In the genomic region with DNA sequence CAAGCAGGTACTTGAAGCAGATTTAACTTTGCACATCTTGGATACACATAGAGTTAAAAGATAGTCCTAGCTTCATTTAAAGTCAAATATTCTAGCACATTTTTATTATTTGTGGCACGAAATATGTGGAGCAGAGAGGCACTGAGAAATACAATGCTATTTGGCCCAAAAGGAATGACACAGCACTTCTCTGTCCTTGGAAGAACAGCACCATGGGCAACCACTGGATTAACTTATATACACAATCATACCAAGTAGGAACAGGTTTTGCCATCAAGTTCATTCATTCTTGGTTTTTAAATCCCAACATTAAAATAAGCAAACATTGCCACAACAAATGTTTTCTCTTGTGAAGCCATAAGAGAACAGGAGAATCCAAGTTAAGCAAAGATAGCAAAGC, we compare ENCODE assay signal across 24 cellular contexts. TPM values are rescaled to one million over a fixed set of nuclear protein-coding genes. Genes with fewer than 3 reads are reported as not detected.
"Had no signal": no experiment of that assay in that cellular context is flagged by ENCODE, and none has a peak within 500 bp of the region (broad histone marks: within the 10 kb centered on the region; RNA-seq: fewer than 3 reads in every experiment).

No MANE protein-coding gene starts in this region.

- H3K4me1 ChIP-seq: breast epithelium, gastroesophageal sphincter, sigmoid colon, spleen, upper lobe of left lung had no signal

- FAIRE-seq: astrocyte, endothelial cell of umbilical vein had no signal

- H3K4me3 ChIP-seq: breast epithelium, gastroesophageal sphincter, heart left ventricle, ovary, sigmoid colon, spleen, thoracic aorta, upper lobe of left lung had no signal

- H3K9me3 ChIP-seq: breast epithelium, gastroesophageal sphincter, heart left ventricle, ovary, sigmoid colon, spleen, thoracic aorta, upper lobe of left lung had no signal

- H3K36me3 ChIP-seq: breast epithelium, gastroesophageal sphincter, heart left ventricle, ovary, sigmoid colon, spleen, thoracic aorta, upper lobe of left lung had no signal

- H3K9me3 Mint-ChIP-seq: activated B cell treated with CpG ODN at 0.5 μM for 24 hours; activated CD4-positive, alpha-beta memory T cell treated with anti-CD3 and anti-CD28 coated beads for 36 hours; dendritic cell treated with granulocyte-macrophage colony-stimulating factor and Interleukin-4, amounts not matched to agents 40 ng/mL and 50 ng/mL, for 4 days; memory B cell; natural killer cell had no signal

- H3K27ac ChIP-seq: breast epithelium, gastroesophageal sphincter, heart left ventricle, ovary, sigmoid colon, spleen, thoracic aorta, upper lobe of left lung had no signal

- DNase-seq: activated B cell treated with CpG ODN at 0.5 μM for 24 hours; activated CD4-positive, alpha-beta memory T cell treated with anti-CD3 and anti-CD28 coated beads for 36 hours; activated CD4-positive, alpha-beta T cell treated with anti-CD3 and anti-CD28 coated beads for 4 hours; activated naive CD4-positive, alpha-beta T cell treated with Interleukin-2 at 50 U/mL for 16 hours; effector memory CD4-positive, alpha-beta T cell; heart left ventricle; left ventricle myocardium superior; natural killer cell; ovary; sigmoid colon; spleen; stimulated activated naive B cell treated with anti-CD40 and anti-IgM and Interleukin-4, amounts not matched to agents 10 μg/mL and 1 μg/mL and 100 μg/mL, for 72 hours; T-helper 1 cell; T-helper 9 cell; upper lobe of left lung had no signal

- ATAC-seq: gastroesophageal sphincter; heart left ventricle; left ventricle myocardium superior; natural killer cell; stimulated activated naive B cell treated with anti-CD40 and anti-IgM and Interleukin-4, amounts not matched to agents 10 μg/mL and 1 μg/mL and 100 μg/mL, for 72 hours had no signal

- H3K36me3 Mint-ChIP-seq: activated CD4-positive, alpha-beta memory T cell treated with anti-CD3 and anti-CD28 coated beads for 36 hours; natural killer cell; stimulated activated naive B cell treated with anti-CD40 and anti-IgM and Interleukin-4, amounts not matched to agents 10 μg/mL and 1 μg/mL and 100 μg/mL, for 72 hours had no signal

- H3K4me1 Mint-ChIP-seq: activated B cell treated with CpG ODN at 0.5 μM for 24 hours, natural killer cell had no signal

- H3K27ac Mint-ChIP-seq: activated B cell treated with CpG ODN at 0.5 μM for 24 hours; activated CD4-positive, alpha-beta memory T cell treated with anti-CD3 and anti-CD28 coated beads for 36 hours; dendritic cell treated with granulocyte-macrophage colony-stimulating factor and Interleukin-4, amounts not matched to agents 40 ng/mL and 50 ng/mL, for 4 days; memory B cell; natural killer cell; stimulated activated naive B cell treated with anti-CD40 and anti-IgM and Interleukin-4, amounts not matched to agents 10 μg/mL and 1 μg/mL and 100 μg/mL, for 72 hours had no signal

- H3K4me3 Mint-ChIP-seq: activated B cell treated with CpG ODN at 0.5 μM for 24 hours; activated CD4-positive, alpha-beta memory T cell treated with anti-CD3 and anti-CD28 coated beads for 36 hours; dendritic cell treated with granulocyte-macrophage colony-stimulating factor and Interleukin-4, amounts not matched to agents 40 ng/mL and 50 ng/mL, for 4 days; memory B cell; natural killer cell; stimulated activated naive B cell treated with anti-CD40 and anti-IgM and Interleukin-4, amounts not matched to agents 10 μg/mL and 1 μg/mL and 100 μg/mL, for 72 hours had no signal

- H3K27me3 Mint-ChIP-seq: activated B cell treated with CpG ODN at 0.5 μM for 24 hours; activated CD4-positive, alpha-beta memory T cell treated with anti-CD3 and anti-CD28 coated beads for 36 hours; dendritic cell treated with granulocyte-macrophage colony-stimulating factor and Interleukin-4, amounts not matched to agents 40 ng/mL and 50 ng/mL, for 4 days; memory B cell; stimulated activated naive B cell treated with anti-CD40 and anti-IgM and Interleukin-4, amounts not matched to agents 10 μg/mL and 1 μg/mL and 100 μg/mL, for 72 hours had no signal

- H3K27me3 ChIP-seq: breast epithelium, gastroesophageal sphincter, heart left ventricle, ovary, sigmoid colon, spleen, upper lobe of left lung had no signal

RNA-seq across cellular contexts. Expression of gene ENAM, which starts 0.9 kb away (rescaled TPM):
- total RNA-seq: activated B cell treated with CpG ODN at 0.5 μM for 24 hours; activated CD4-positive, alpha-beta memory T cell treated with anti-CD3 and anti-CD28 coated beads for 36 hours; cerebellum; endothelial cell of umbilical vein; natural killer cell; thoracic aorta had no signal
- polyA plus RNA-seq: sigmoid colon had no signal

RNA-seq across cellular contexts. Expression of gene AMBN, which starts 35.6 kb away (rescaled TPM):
- total RNA-seq: activated B cell treated with CpG ODN at 0.5 μM for 24 hours; activated CD4-positive, alpha-beta memory T cell treated with anti-CD3 and anti-CD28 coated beads for 36 hours; astrocyte; breast epithelium; cerebellum; endothelial cell of umbilical vein; gastroesophageal sphincter; heart left ventricle; left ventricle myocardium superior; mucosa of gallbladder; natural killer cell; ovary; sigmoid colon; spleen; thoracic aorta; upper lobe of left lung had no signal
- polyA plus RNA-seq: endothelial cell of umbilical vein, heart left ventricle, ovary, sigmoid colon, spleen had no signal

RNA-seq across cellular contexts. Expression of gene JCHAIN, which starts 38.7 kb away (rescaled TPM):
- total RNA-seq: activated CD4-positive, alpha-beta memory T cell treated with anti-CD3 and anti-CD28 coated beads for 36 hours; astrocyte; endothelial cell of umbilical vein had no signal
- polyA plus RNA-seq: endothelial cell of umbilical vein had no signal
